In the genomic region with DNA sequence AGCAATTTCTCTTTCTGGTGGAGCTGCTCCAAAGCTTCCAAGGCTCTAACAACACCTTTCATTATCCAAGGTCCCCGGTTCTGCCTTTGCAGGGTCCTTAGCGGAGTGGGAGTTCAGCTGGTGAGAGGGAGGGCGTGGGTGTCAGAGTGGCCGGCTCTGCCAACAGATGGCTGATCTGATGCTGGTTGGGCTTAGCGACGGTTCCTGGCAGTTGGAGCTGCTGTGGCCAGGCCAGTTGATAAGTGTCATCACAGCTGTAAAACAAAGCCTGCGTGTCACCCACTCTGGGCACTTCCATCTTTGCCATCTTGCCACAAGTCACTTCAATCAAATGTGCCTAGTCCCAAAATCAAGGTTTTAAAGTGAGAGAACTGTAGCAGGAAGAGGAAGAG, we compare ENCODE assay signal across 10 cellular contexts. TPM values are rescaled to one million over a fixed set of nuclear protein-coding genes. Genes with fewer than 3 reads are reported as not detected.
DNase-seq lines count a peak whose midpoint lies in the region; ATAC-seq, FAIRE-seq and TF ChIP-seq lines count a peak whose summit lies in the region.
"Had no signal": no experiment of that assay in that cellular context is flagged by ENCODE, and none has a peak within 500 bp of the region (broad histone marks: within the 10 kb centered on the region; RNA-seq: fewer than 3 reads in every experiment).

No MANE protein-coding gene starts in this region.

- 94% methylated on average over 7 of the region's 7 CpGs for WGBS in HepG2 (ENCODE audit: low lambda C conversion rate)

- POLR2A ChIA-PET in HepG2 (lab: Yijun Ruan, JAX): no interaction called here

- no peaks in the 10 kb centered on the region for H4K20me1 ChIP-seq in HepG2 (ENCODE audit: insufficient read depth, low read length)

- intact Hi-C loops in natural killer cell (cut with micrococcal nuclease): loop anchor here (2.0 to 5.0 kb wide), 7 partner anchors 19 to 131 kb away; no protein-coding TSS in a partner anchor
- intact Hi-C loops in HepG2 (cut with micrococcal nuclease; ENCODE audit: unreplicated experiment): no loop called here

- TF ChIP-seq CTCF in natural killer cell (IDR thresholded peaks at IDR 0.05): no peak
- no peak for TF ChIP-seq CTCF in HepG2 (CRISPR knock-in tag; IDR thresholded peaks at IDR 0.05)

- H3K79me2 ChIP-seq in HepG2 (ENCODE audit: insufficient read depth, low read length): peaks cover 2% of the 10 kb centered on the region

- no peaks in the 10 kb centered on the region for H3K9me3 Mint-ChIP-seq in natural killer cell

- peak overlapping the region; percentile 47 for H3K4me3 Mint-ChIP-seq in natural killer cell

- CTCF ChIA-PET in HepG2 (lab: Yijun Ruan, JAX; ENCODE audit: low intra/inter-chr PET ratio, low total read pairs): no interaction called here

- peak overlapping the region; percentile 82 to 84 for H3K27ac Mint-ChIP-seq in natural killer cell

- no TSS peak for BruUV-seq in HepG2 (replicated peaks; lab: Mats Ljungman, UMichigan)

- no peak for TF ChIP-seq POLR2A in HepG2 (IDR thresholded peaks at IDR 0.05; ENCODE audit: insufficient read depth in 1 of 2, low read depth in 2 of 2, low read length in 2 of 2)

- TF ChIP-seq EP300 in HepG2 (IDR thresholded peaks at IDR 0.05; ENCODE audit: low read depth in 2 of 2, low read length in 2 of 2) (no peak), HepG2 (CRISPR knock-in tag; IDR thresholded peaks at IDR 0.05; ENCODE audit: borderline replicate concordance) (no peak)

- ATAC-seq in esophagus mucosa (peak; percentile 37), natural killer cell (peak; percentile 43 to 72 (median 68)), HepG2 (no peak), HG02610 (IDR thresholded peaks at IDR 0.05; ENCODE audit: unreplicated experiment) (no peak)

- H3K36me3 ChIP-seq in KOPT-K1 (ENCODE audit: insufficient read depth, low read length) (no peaks in the 10 kb centered on the region), HepG2 (replicated peaks in 1 of 2; ENCODE audit: control insufficient read depth in 1 of 2, insufficient read depth in 2 of 2, low read length in 2 of 2) (no peaks in the 10 kb centered on the region)

- in situ Hi-C loops in HepG2 (cut with HindIII; ENCODE audit: extremely low pct_ligation_motif_present, low pct_unique_long_range_greater_than_20kb): no loop called here

- H3K4me2 ChIP-seq in HepG2 (ENCODE audit: low read depth, low read length): no peak overlapping the region

- no peaks in the 10 kb centered on the region for H3K36me3 Mint-ChIP-seq in natural killer cell

- H3K27me3 ChIP-seq in HepG2 (ENCODE audit: control insufficient read depth in 1 of 2, insufficient read depth in 2 of 2, low read length in 2 of 2): no peaks in the 10 kb centered on the region

- FAIRE-seq in HepG2 (lab: Jason Lieb, UNC): no peak

- H3K9me3 ChIP-seq in KOPT-K1 (ENCODE audit: insufficient read depth, low read length, poor library complexity, severe bottlenecking): no peaks in the 10 kb centered on the region
- H3K9me3 ChIP-seq in HepG2 (ENCODE audit: low read length): no peaks in the 10 kb centered on the region

- TF ChIP-seq RAD21 in HepG2 (CRISPR knock-in tag; IDR thresholded peaks at IDR 0.05): no peak

- H3K27ac ChIP-seq in KOPT-K1 (ENCODE audit: low read depth, low read length, poor library complexity, severe bottlenecking): peak overlapping the region; percentile 69
- no peak overlapping the region for H3K27ac ChIP-seq in HepG2 (ENCODE audit: extremely low read length, insufficient read depth, low read length)

- DNase-seq in AG20443 (ENCODE audit: low spot score): peak; percentile 82
- no peak for DNase-seq in natural killer cell
- no peak for DNase-seq in HepG2 (ENCODE audit: low spot score)
- no peak for DNase-seq in NCI-H2081 treated with DMSO at 0.1 percent for 48 hours (lab: John Stamatoyannopoulos, UW)
- DNase-seq in kidney glomerular epithelial cell (lab: John Stamatoyannopoulos, UW): no peak
- DNase-seq: activated CD4-positive, CD25-positive, alpha-beta regulatory T cell; NCI-H69 had no signal

- H3K4me3 ChIP-seq in HepG2 (replicated peaks in 1 of 3; ENCODE audit: insufficient read depth in 1 of 3, low read depth in 2 of 3, low read length in 3 of 3): no peak overlapping the region

- no peak overlapping the region for H2AFZ ChIP-seq in HepG2 (ENCODE audit: low read length)

- no peak overlapping the region for H3K9ac ChIP-seq in HepG2 (ENCODE audit: insufficient read depth, low read depth, low read length)

- peaks cover 21% of the 10 kb centered on the region for H3K4me1 ChIP-seq in HepG2 (ENCODE audit: insufficient read depth, low read length)

- H3K4me1 Mint-ChIP-seq in natural killer cell: peaks cover 52 to 71% of the 10 kb centered on the region in 2 donors

- no peaks in the 10 kb centered on the region for H3K27me3 Mint-ChIP-seq in natural killer cell (ENCODE audit: low read depth in 2 of 2)

TF ChIP-seq in HepG2, 621 proteins besides CTCF, POLR2A, EP300 and RAD21:
- TF ChIP-seq CEBPG (CRISPR knock-in tag; IDR thresholded peaks at IDR 0.05): no peak
- no peak for TF ChIP-seq SP5 (CRISPR knock-in tag; IDR thresholded peaks at IDR 0.05; ENCODE audit: borderline replicate concordance, low read depth)
- TF ChIP-seq HNRNPH1 (optimal IDR thresholded peaks at IDR 0.05; ENCODE audit: low read depth, low read length): no peak
- TF ChIP-seq ZNF317 (CRISPR knock-in tag; IDR thresholded peaks at IDR 0.05): no peak
- TF ChIP-seq, protein P1, sequence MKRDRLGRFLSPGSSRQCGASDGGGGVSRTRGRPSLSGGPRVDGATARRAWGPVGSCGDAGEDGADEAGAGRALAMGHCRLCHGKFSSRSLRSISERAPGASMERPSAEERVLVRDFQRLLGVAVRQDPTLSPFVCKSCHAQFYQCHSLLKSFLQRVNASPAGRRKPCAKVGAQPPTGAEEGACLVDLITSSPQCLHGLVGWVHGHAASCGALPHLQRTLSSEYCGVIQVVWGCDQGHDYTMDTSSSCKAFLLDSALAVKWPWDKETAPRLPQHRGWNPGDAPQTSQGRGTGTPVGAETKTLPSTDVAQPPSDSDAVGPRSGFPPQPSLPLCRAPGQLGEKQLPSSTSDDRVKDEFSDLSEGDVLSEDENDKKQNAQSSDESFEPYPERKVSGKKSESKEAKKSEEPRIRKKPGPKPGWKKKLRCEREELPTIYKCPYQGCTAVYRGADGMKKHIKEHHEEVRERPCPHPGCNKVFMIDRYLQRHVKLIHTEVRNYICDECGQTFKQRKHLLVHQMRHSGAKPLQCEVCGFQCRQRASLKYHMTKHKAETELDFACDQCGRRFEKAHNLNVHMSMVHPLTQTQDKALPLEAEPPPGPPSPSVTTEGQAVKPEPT (CRISPR knock-in tag; IDR thresholded peaks at IDR 0.05; ENCODE audit: low read depth): no peak
- no peak for TF ChIP-seq NFATC3 (CRISPR knock-in tag; IDR thresholded peaks at IDR 0.05)
- no peak for TF ChIP-seq FOXM1 (CRISPR knock-in tag; IDR thresholded peaks at IDR 0.05)
- no peak for TF ChIP-seq TSC22D2 (CRISPR knock-in tag; IDR thresholded peaks at IDR 0.05; ENCODE audit: borderline replicate concordance)
- TF ChIP-seq BRCA1 (CRISPR knock-in tag; IDR thresholded peaks at IDR 0.05): no peak
- TF ChIP-seq ADNP (CRISPR knock-in tag; IDR thresholded peaks at IDR 0.05): no peak
- no peak for TF ChIP-seq ZNF749 (CRISPR knock-in tag; IDR thresholded peaks at IDR 0.05; ENCODE audit: borderline replicate concordance)
- no peak for TF ChIP-seq ZNF530 (CRISPR knock-in tag; IDR thresholded peaks at IDR 0.05; ENCODE audit: low read depth)
- TF ChIP-seq, protein P2, sequence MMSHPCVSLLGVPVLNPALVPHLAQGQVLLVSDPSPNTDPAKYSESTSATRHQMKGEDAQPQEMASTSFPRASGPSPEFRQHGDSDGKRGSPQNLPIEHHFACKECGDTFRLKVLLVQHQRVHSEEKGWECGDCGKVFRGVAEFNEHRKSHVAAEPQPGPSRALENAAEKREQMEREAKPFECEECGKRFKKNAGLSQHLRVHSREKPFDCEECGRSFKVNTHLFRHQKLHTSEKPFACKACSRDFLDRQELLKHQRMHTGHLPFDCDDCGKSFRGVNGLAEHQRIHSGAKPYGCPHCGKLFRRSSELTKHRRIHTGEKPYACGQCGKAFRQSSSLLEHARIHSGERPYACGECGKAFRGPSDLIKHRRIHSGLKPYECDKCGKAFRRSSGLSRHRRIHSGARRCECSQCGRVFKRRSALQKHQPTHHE (CRISPR knock-in tag; IDR thresholded peaks at IDR 0.05; ENCODE audit: borderline replicate concordance): no peak
- no peak for TF ChIP-seq ZNF775 (CRISPR knock-in tag; IDR thresholded peaks at IDR 0.05; ENCODE audit: borderline replicate concordance)
- TF ChIP-seq DR1 (CRISPR knock-in tag; IDR thresholded peaks at IDR 0.05): no peak
TF ChIP-seq in HepG2: peak in this region for 0.

RNA-seq across cellular contexts. Expression of a gene that starts 36.3 kb away (rescaled TPM):
- total RNA-seq in esophagus mucosa (5.4 TPM), natural killer cell (100 to 1,000 TPM; 248 to 289 (median 282) TPM), HepG2 (2016; rRNA removed; fragmentation: Illumina TruSeq; extraction: Trizol) (2.3 and 2.9 TPM in 2 replicates)
- total RNA-seq in HepG2 (2016; cell fraction: cytosol; rRNA removed; fragmentation: Illumina TruSeq; extraction: Trizol; ENCODE audit: low read depth): 2.3 and 2.7 TPM in 2 replicates
- 2.0 and 2.8 TPM in 2 replicates for total RNA-seq in HepG2 (2016; cell fraction: insoluble cytoplasmic fraction; rRNA removed; fragmentation: Illumina TruSeq; extraction: Trizol)
- total RNA-seq in HepG2 (2016; cell fraction: membrane; rRNA removed; fragmentation: Illumina TruSeq; extraction: Trizol): 4.4 and 4.7 TPM in 2 replicates
- 5.1 and 7.2 TPM in 2 replicates for total RNA-seq in HepG2 (2016; cell fraction: nucleus; rRNA removed; fragmentation: Illumina TruSeq; extraction: Trizol)
- polyA plus RNA-seq in HepG2 (2011; rRNA removed): 3.5 and 3.6 TPM in 2 replicates
- polyA plus RNA-seq in HepG2 (2011; cell fraction: cytosol; rRNA removed): 1.6 and 2.1 TPM in 2 replicates
- 7.0 TPM in 2 replicates for polyA plus RNA-seq in HepG2 (2011; cell fraction: nucleus; rRNA removed)
- 5.6 and 6.5 TPM in 2 replicates for polyA plus RNA-seq in HepG2 (2012)
- 6.3 and 6.8 TPM in 2 replicates for polyA plus RNA-seq in HepG2 (2016; cell fraction: cytosol; fragmentation: Illumina TruSeq; extraction: Trizol; ENCODE audit: low read depth)
- polyA plus RNA-seq in HepG2 (2016; cell fraction: insoluble cytoplasmic fraction; fragmentation: Illumina TruSeq; extraction: Trizol; ENCODE audit: low read depth): 7.0 and 10.5 TPM in 2 replicates
- polyA plus RNA-seq in HepG2 (2016; cell fraction: membrane; fragmentation: Illumina TruSeq; extraction: Trizol; ENCODE audit: low read depth): 9.8 and 10.5 TPM in 2 replicates
- polyA plus RNA-seq in HepG2 (2016; cell fraction: nucleus; fragmentation: Illumina TruSeq; extraction: Trizol; ENCODE audit: insufficient read depth, low read depth): 11.7 and 11.9 TPM in 2 replicates
- 5.5 TPM in 1 of 2 replicates, not detected in the other for polyA minus RNA-seq in HepG2 (2011; rRNA and poly(A)+ RNA removed; ENCODE audit: low replicate concordance)
- polyA minus RNA-seq in HepG2 (2011; cell fraction: cytosol; rRNA and poly(A)+ RNA removed): 4.6 and 4.9 TPM in 2 replicates
- polyA minus RNA-seq in HepG2 (2011; cell fraction: nucleus; rRNA and poly(A)+ RNA removed): 8.0 and 9.7 TPM in 2 replicates

Comparison
In these comparisons a context has a peak if more than half of its experiments do, and no peak if none do; other contexts are left out.
1. ATAC-seq: peak in esophagus mucosa (single experiment) and natural killer cell (3 of 3); none in HepG2 (single experiment) and HG02610 (single experiment).
2. RNA of a gene that starts 36.3 kb away (total RNA-seq): 248 to 289 TPM in natural killer cell; 5.4 TPM in esophagus mucosa (single experiment) and 2.0 to 7.2 TPM in HepG2; every median in the first group is over 10 times any median in the second.